Comparison of ENCODE assay signal across 8 cellular contexts in genomic region chr2:49973917-49974368, GRCh38.
DNase-seq lines count a peak whose midpoint lies in the region; ATAC-seq lines count a peak whose summit lies in the region.

No MANE protein-coding gene starts in this region.

- ATAC-seq in HG02571 (IDR thresholded peaks at IDR 0.05; ENCODE audit: unreplicated experiment) = peak; percentile 94

- DNase-seq in DMS79 (lab: John Stamatoyannopoulos, UW) (peak; percentile 80), NCI-H1694 treated with DMSO at 0.1 percent for 48 hours (lab: John Stamatoyannopoulos, UW) (peak; percentile 97), cerebellar nuclear complex (lab: John Stamatoyannopoulos, UW) (peak; percentile 65 to 85), left kidney (ENCODE audit: low read depth, low spot score) (peak; percentile 94), MV-4-11 (lab: John Stamatoyannopoulos, UW) (no peak)
- DNase-seq in activated CD4-positive, CD25-positive, alpha-beta regulatory T cell treated with anti-CD3 and anti-CD28 coated beads, Interleukin-2, amount 50 U/mL, for 72 hours = peak; percentile 51
- DNase-seq in stimulated activated CD4-positive, alpha-beta T cell treated with anti-CD3 and anti-CD28 coated beads, Interleukin-4, amount 100 ng/mL, for 24 hours = peak; percentile 56
